8 cellular contexts compared by ENCODE assay signal in genomic region chr12:1936406-1937320, GRCh38. TPM values are rescaled to one million over a fixed set of nuclear protein-coding genes. Genes with fewer than 3 reads are reported as not detected.
DNase-seq lines count a peak whose midpoint lies in the region; ATAC-seq, FAIRE-seq and TF ChIP-seq lines count a peak whose summit lies in the region.

No MANE protein-coding gene starts in this region.

- H3K27ac ChIP-seq in RWPE2 (ENCODE audit: poor library complexity, severe bottlenecking) (no peak overlapping the region), psoas muscle (peak overlapping the region; percentile 72)

- H3K36me3 ChIP-seq in RWPE2 (ENCODE audit: low read depth): no peaks in the 10 kb centered on the region
- H3K36me3 ChIP-seq in psoas muscle (ENCODE audit: insufficient read depth in 1 of 2, low read depth in 1 of 2): peaks cover 0 to 17% of the 10 kb centered on the region in 2 donors

- ATAC-seq in RWPE2 (ENCODE audit: low read depth): peak; percentile 71
- peak; percentile 85 to 92 (median 90) for ATAC-seq in psoas muscle
- ATAC-seq in HG03565 (IDR thresholded peaks at IDR 0.05; ENCODE audit: unreplicated experiment): no peak
- ATAC-seq in GM21381 (IDR thresholded peaks at IDR 0.05; ENCODE audit: unreplicated experiment): no peak

- H3K4me1 ChIP-seq in RWPE2 (ENCODE audit: insufficient read depth, poor library complexity, severe bottlenecking) (no peaks in the 10 kb centered on the region), psoas muscle (peaks cover 51% of the 10 kb centered on the region)

- FAIRE-seq in frontal cortex (lab: Jason Lieb, UNC): no peak

- H3K4me3 ChIP-seq in RWPE2 (ENCODE audit: severe bottlenecking) (no peak overlapping the region), psoas muscle (peak overlapping the region; percentile 51)

- WGBS in psoas muscle, 3 donors: 38 to 60% (median 42%) methylated on average over 25 of the region's 25 CpGs

- intact Hi-C loops in psoas muscle (cut with DNase I): loop anchor here (5.0 kb wide), 1 partner anchor 284 kb away; no protein-coding TSS in a partner anchor

- H3K27me3 ChIP-seq in RWPE2 (ENCODE audit: insufficient read depth, poor library complexity, severe bottlenecking) (no peaks in the 10 kb centered on the region), psoas muscle (ENCODE audit: insufficient read depth in 3 of 3, low read length in 2 of 3) (no peaks in the 10 kb centered on the region)

- DNase-seq in GOT3 (lab: John Stamatoyannopoulos, UW) (peak; percentile 47), RWPE2 (ENCODE audit: low spot score) (no peak), frontal cortex (ENCODE audit: low spot score in 2 of 2) (peak; percentile 55 to 75), psoas muscle (peak; percentile 67 to 90), HK-2 (ENCODE audit: unreplicated experiment) (no peak)
- DNase-seq in stimulated activated CD4-positive, alpha-beta T cell treated with anti-CD3 and anti-CD28 coated beads, Interleukin-12 subunit alpha, Interleukin-12 subunit beta, amount 100 ng/mL, for 4 hours: no peak

- no peak for TF ChIP-seq CTCF in RWPE2 (IDR thresholded peaks at IDR 0.05; ENCODE audit: poor library complexity, severe bottlenecking)
- TF ChIP-seq CTCF in psoas muscle (IDR thresholded peaks at IDR 0.05): no peak

- no peaks in the 10 kb centered on the region for H3K9me3 ChIP-seq in RWPE2 (ENCODE audit: severe bottlenecking)
- H3K9me3 ChIP-seq in psoas muscle: no peaks in the 10 kb centered on the region

RNA-seq across cellular contexts. Expression of gene CACNA2D4, which starts 18.2 kb away (rescaled TPM):
- total RNA-seq in frontal cortex (not detected), psoas muscle (1 to 10 TPM in 1 of 4 donors, under 1 TPM in 3; 0.91 to 1.8 (median 0.94) TPM)
- 1 to 10 TPM in 1 of 3 donors, under 1 TPM in 2; 0.74 to 1.1 (median 0.90) TPM for polyA plus RNA-seq in psoas muscle

Comparison
In these comparisons a context has a peak if more than half of its experiments do, and no peak if none do; other contexts are left out.
1. DNase-seq: peak in GOT3 (single experiment), frontal cortex (2 of 2) and psoas muscle (2 of 2); none in RWPE2 (single experiment), stimulated activated CD4-positive, alpha-beta T cell treated with anti-CD3 and anti-CD28 coated beads, Interleukin-12 subunit alpha, Interleukin-12 subunit beta, amount 100 ng/mL, for 4 hours (single experiment) and HK-2 (single experiment).
2. ATAC-seq: peak in RWPE2 (single experiment) and psoas muscle (4 of 4); none in HG03565 (single experiment) and GM21381 (single experiment).